Comparison of ENCODE assay signal across 27 cellular contexts in genomic region chr11:986270-986951, GRCh38. TPM values are rescaled to one million over a fixed set of nuclear protein-coding genes. Genes with fewer than 3 reads are reported as not detected.
DNase-seq lines count a peak whose midpoint lies in the region; ATAC-seq, FAIRE-seq and TF ChIP-seq lines count a peak whose summit lies in the region.
"Had no signal": no experiment of that assay in that cellular context is flagged by ENCODE, and none has a peak within 500 bp of the region (broad histone marks: within the 10 kb centered on the region; RNA-seq: fewer than 3 reads in every experiment).

No MANE protein-coding gene starts in this region.

- no peak overlapping the region for H3K9ac ChIP-seq in H1 (replicated peaks in 1 of 4; ENCODE audit: extremely low read depth in 1 of 4, low read depth in 3 of 4, low read length in 3 of 4)

- H3K79me2 ChIP-seq in H1 (ENCODE audit: control insufficient read depth in 1 of 2, insufficient read depth in 2 of 2, low read length in 2 of 2): no peaks in the 10 kb centered on the region; a peak in 2 of 4 replicates

- H3K4me2 ChIP-seq in H1 (ENCODE audit: insufficient read depth in 1 of 2, low read depth in 2 of 2, low read length in 2 of 2): no peak overlapping the region

- POLR2A ChIA-PET in H1 (lab: Charles Lee; ENCODE audit: partially characterized antibody): no interaction called here

- no peak overlapping the region for H4K8ac ChIP-seq in H1 (ENCODE audit: extremely low read depth, insufficient read depth, low read length)

- no peak overlapping the region for H2AK5ac ChIP-seq in H1 (ENCODE audit: low read depth, low read length)

- no peak overlapping the region for H2AFZ ChIP-seq in H1 (ENCODE audit: low read length)

- no peak overlapping the region for H4K91ac ChIP-seq in H1 (replicated peaks; ENCODE audit: insufficient read length, low read length)

- no peak overlapping the region for H3K23ac ChIP-seq in H1 (ENCODE audit: insufficient read length)

- H3K4ac ChIP-seq in H1 (replicated peaks; ENCODE audit: insufficient read length, low read depth, low read length): no peak overlapping the region

- no peak for FAIRE-seq in H1 (lab: Jason Lieb, UNC)
- FAIRE-seq: endothelial cell of umbilical vein, GM12878 had no signal

- no peaks in the 10 kb centered on the region for H3K23me2 ChIP-seq in H1 (ENCODE audit: low read depth, low read length)

- TF ChIP-seq POLR2A in H1 (IDR thresholded peaks at IDR 0.05; ENCODE audit: control extremely low read depth in 1 of 2, low read depth in 2 of 2, low read length in 2 of 2) (no peak), testis (IDR thresholded peaks at IDR 0.05) (no peak), sigmoid colon (IDR thresholded peaks at IDR 0.05) (no peak)

- peaks cover 0 to 10% of the 10 kb centered on the region in 2 experiments for H4K20me1 ChIP-seq in H1 (replicated peaks in 1 of 2; ENCODE audit: control insufficient read depth in 1 of 2, insufficient read depth in 2 of 2, low read length in 2 of 2)

- peak overlapping the region; percentile 44; the same call in 1 of the 2 replicates for H2BK5ac ChIP-seq in H1 (ENCODE audit: low read depth, low read length)

- H3K4me1 ChIP-seq in left ventricle myocardium inferior (peaks cover 8% of the 10 kb centered on the region), H1 (replicated peaks in 1 of 4; ENCODE audit: control insufficient read depth in 3 of 4, insufficient read depth in 4 of 4, low read length in 3 of 4) (no peaks in the 10 kb centered on the region; a peak in 1 of 7 replicates), lower lobe of right lung (peaks cover 32% of the 10 kb centered on the region), testis (no peaks in the 10 kb centered on the region), sigmoid colon (no peaks in the 10 kb centered on the region)
- H3K4me1 ChIP-seq: body of pancreas, SJCRH30 had no signal

- no peak overlapping the region for H2BK120ac ChIP-seq in H1 (replicated peaks; ENCODE audit: low read depth, low read length)

- H3K9me3 ChIP-seq in left ventricle myocardium inferior (replicated peaks) (no peaks in the 10 kb centered on the region), H1 (ENCODE audit: insufficient read depth in 2 of 2, low read depth in 1 of 2, low read length in 1 of 2) (no peaks in the 10 kb centered on the region), lower lobe of right lung (no peaks in the 10 kb centered on the region), testis (no peaks in the 10 kb centered on the region), sigmoid colon (no peaks in the 10 kb centered on the region)
- H3K9me3 ChIP-seq: body of pancreas, SJCRH30 had no signal

- H4K5ac ChIP-seq in H1 (ENCODE audit: insufficient read length, low read depth, low read length): no peak overlapping the region

- H3K4me3 ChIP-seq in left ventricle myocardium inferior (no peak overlapping the region), H1 (ENCODE audit: extremely low read depth in 1 of 4, insufficient read depth in 2 of 4, low read depth in 3 of 4, low read length in 4 of 4) (no peak overlapping the region), lower lobe of right lung (no peak overlapping the region), testis (no peak overlapping the region), sigmoid colon (no peak overlapping the region)
- H3K4me3 ChIP-seq: body of pancreas, GM12878, SJCRH30 had no signal

- H3K36me3 ChIP-seq in left ventricle myocardium inferior (peaks cover 80% of the 10 kb centered on the region), H1 (ENCODE audit: control insufficient read depth in 2 of 4, insufficient read depth in 4 of 4, low read length in 3 of 4) (peaks cover 12 to 50% (median 38%) of the 10 kb centered on the region in 4 experiments; a peak in 7 of 8 replicates), lower lobe of right lung (peaks cover 83% of the 10 kb centered on the region), testis (ENCODE audit: low read depth, missing control alignments) (no peaks in the 10 kb centered on the region), sigmoid colon (peaks cover 19 to 87% (median 71%) of the 10 kb centered on the region in 4 donors)

- no peak overlapping the region for H2BK20ac ChIP-seq in H1 (ENCODE audit: low read length)

- 0 out of 2 replicates have a peak overlapping the region, but pooled peaks have one; percentile 9 for H2BK12ac ChIP-seq in H1 (ENCODE audit: low read depth, low read length)

- ATAC-seq in Right ventricle myocardium superior (ENCODE audit: poor library complexity) (peak; percentile 13), lower lobe of right lung (peak; percentile 88 to 92), HG02642 (IDR thresholded peaks at IDR 0.05; ENCODE audit: poor library complexity, unreplicated experiment) (no peak), HG03139 (IDR thresholded peaks at IDR 0.05; ENCODE audit: unreplicated experiment) (no peak)
- ATAC-seq: body of pancreas, GM12878 had no signal

- no peak for TF ChIP-seq EP300 in H1 (IDR thresholded peaks at IDR 0.05; ENCODE audit: borderline replicate concordance in 1 of 2, low read depth in 2 of 2, low read length in 2 of 2)
- TF ChIP-seq EP300 in sigmoid colon (IDR thresholded peaks at IDR 0.05): no peak

- CTCF ChIA-PET in H1 (lab: Charles Lee; ENCODE audit: partially characterized antibody): no interaction called here

- intact Hi-C loops in Right ventricle myocardium superior (cut with DNase I): no loop called here
- intact Hi-C loops in left ventricle myocardium inferior (cut with micrococcal nuclease): no loop called here
- intact Hi-C loops in lower lobe of right lung (cut with DNase I): no loop called here
- intact Hi-C loops in testis (cut with DNase I; ENCODE audit: low total_unique reads): no loop called here
- intact Hi-C loops in sigmoid colon (cut with DNase I): no loop called here

- no peaks in the 10 kb centered on the region for H3K27me3 ChIP-seq in left ventricle myocardium inferior (ENCODE audit: low read depth)
- no peaks in the 10 kb centered on the region for H3K27me3 ChIP-seq in H1 (replicated peaks in 1 of 4; ENCODE audit: control insufficient read depth in 3 of 4, extremely low read depth in 1 of 4, insufficient read depth in 3 of 4, low read length in 3 of 4)
- no peaks in the 10 kb centered on the region for H3K27me3 ChIP-seq in lower lobe of right lung (ENCODE audit: low read depth)
- H3K27me3 ChIP-seq in testis: no peaks in the 10 kb centered on the region
- no peaks in the 10 kb centered on the region for H3K27me3 ChIP-seq in sigmoid colon
- H3K27me3 ChIP-seq: body of pancreas, SJCRH30 had no signal

- 95% methylated on average over 24 of the region's 28 CpGs; no CpG with 5 or more reads in 1 of the 2 experiments for WGBS in H1 (ENCODE audit: extremely low coverage in 1 of 2, insufficient coverage in 1 of 2, insufficient read length in 1 of 2, insufficient replicate concordance in 2 of 2, low coverage in 1 of 2, low lambda C conversion rate in 2 of 2, missing lambda C conversion rate in 1 of 2), 2 experiments
- WGBS in testis, 2 donors: 87 to 95% methylated on average over 13 to 28 of the region's 28 CpGs
- WGBS in sigmoid colon, 2 donors: 89 to 90% methylated on average over 28 of the region's 28 CpGs

- no peak for DNase-seq in Right ventricle myocardium superior
- no peak for DNase-seq in left ventricle myocardium inferior
- no peak for DNase-seq in H1 (ENCODE audit: low read depth in 1 of 2, low spot score in 2 of 2)
- peak; percentile 86 for DNase-seq in lower lobe of right lung
- no peak for DNase-seq in testis
- DNase-seq in sigmoid colon: no peak
- DNase-seq: activated CD4-positive, alpha-beta T cell treated with anti-CD3 and anti-CD28 coated beads, Interleukin-2, amount 50 U/mL, for 1 hour; activated CD8-positive, alpha-beta memory T cell treated with anti-CD3 and anti-CD28 coated beads, Interleukin-2, amount 50 U/mL, for 4 hours; foreskin fibroblast; HFFc6; NCI-H146; nephron progenitor cell; posterior cingulate gyrus; SJCRH30; stimulated activated CD4-positive, alpha-beta T cell treated with anti-CD3 and anti-CD28 coated beads, Interleukin-2, amount 100 ng/mL, for 24 hours; stimulated activated naive CD4-positive, alpha-beta T cell treated with Interleukin-2 at 50 U/mL for 16 hours had no signal

- H3K79me1 ChIP-seq in H1 (ENCODE audit: low read depth, low read length): 0 out of 2 replicates have a peak, but pooled peaks cover 2% of the 10 kb centered on the region

- no peak overlapping the region for H3K56ac ChIP-seq in H1 (replicated peaks; ENCODE audit: insufficient read length, low read depth, low read length)

- no peak overlapping the region for H3K18ac ChIP-seq in H1 (ENCODE audit: extremely low read depth, low read length)

- H3K14ac ChIP-seq in H1 (ENCODE audit: insufficient read length): no peak overlapping the region

- H3K27ac ChIP-seq in left ventricle myocardium inferior (replicated peaks) (no peak overlapping the region), H1 (ENCODE audit: low read depth, low read length) (no peak overlapping the region), lower lobe of right lung (no peak overlapping the region), testis (no peak overlapping the region), sigmoid colon (no peak overlapping the region)
- H3K27ac ChIP-seq: body of pancreas, SJCRH30 had no signal

- TF ChIP-seq RAD21 in H1 (IDR thresholded peaks at IDR 0.05 in 1 of 2, conservative IDR thresholded peaks at IDR 0.05 in 1 of 2; ENCODE audit: low read depth in 2 of 2, low read length in 2 of 2): no peak

- no peak overlapping the region for H2BK15ac ChIP-seq in H1 (ENCODE audit: low read length)

- TF ChIP-seq CTCF in left ventricle myocardium inferior (IDR thresholded peaks at IDR 0.05; ENCODE audit: borderline replicate concordance) (no peak), H1 (IDR thresholded peaks at IDR 0.05; ENCODE audit: control extremely low read depth in 1 of 3, insufficient read depth in 1 of 3, low read depth in 1 of 3, low read length in 3 of 3) (no peak), lower lobe of right lung (IDR thresholded peaks at IDR 0.05) (no peak), testis (IDR thresholded peaks at IDR 0.05) (no peak), sigmoid colon (IDR thresholded peaks at IDR 0.05) (no peak)

RNA-seq across cellular contexts. Expression of gene MUC6, which starts 50.1 kb away (rescaled TPM):
- total RNA-seq in Right ventricle myocardium superior: not detected
- not detected for total RNA-seq in left ventricle myocardium inferior
- not detected in 2 replicates for total RNA-seq in H1 (2021; fragmentation: NEBNext Ultra II Directional; extraction: Animal tissue kit (Norgen Biotek cat#: 25700))
- polyA plus RNA-seq in H1 (2011; rRNA removed): 0.09 TPM in 1 of 2 replicates, not detected in the other
- not detected for polyA plus RNA-seq in H1 (2011; cell fraction: cytosol; rRNA removed)
- polyA plus RNA-seq in H1 (2011; cell fraction: nucleus; rRNA removed): not detected
- 0.24 to 1.1 TPM (median 0.29 TPM) in 4 replicates for polyA plus RNA-seq in H1 (2012, experiment 1 of 2)
- 0.03 TPM for polyA plus RNA-seq in H1 (2012, experiment 2 of 2)
- polyA plus RNA-seq in H1 (2013, experiment 1 of 2): under 0.01 TPM
- polyA plus RNA-seq in H1 (2013, experiment 2 of 2): not detected
- polyA minus RNA-seq in H1 (2011; rRNA and poly(A)+ RNA removed): not detected in 2 replicates
- polyA minus RNA-seq in H1 (2011; cell fraction: cytosol; rRNA and poly(A)+ RNA removed): not detected
- not detected for polyA minus RNA-seq in H1 (2011; cell fraction: nucleus; rRNA and poly(A)+ RNA removed)
- 0.09 TPM for total RNA-seq in lower lobe of right lung
- total RNA-seq in testis: under 1 TPM; 0.16 to 0.19 TPM
- 1.5 TPM for polyA plus RNA-seq in testis (ENCODE audit: insufficient read depth, low read depth, low replicate concordance)
- not detected for total RNA-seq in sigmoid colon
- polyA plus RNA-seq in sigmoid colon: under 1 TPM in 2 of 3 donors, not detected in 1; under 0.01 to 0.04 TPM
- total RNA-seq: activated T-helper 2 cell treated with anti-CD3 and anti-CD28 coated beads, Interferon-gamma antibody, Interleukin-2, Interleukin-4, amounts not matched to agents 10 μg/mL and 5 μg/mL and 100 μg/mL, durations not matched to agents 14 hours and 24 hours and 36 hours; endothelial cell of umbilical vein; HFFc6; kidney epithelial cell; M059J; SJCRH30; skeletal muscle tissue; T-helper 1 cell treated with Interleukin-12 subunit alpha and Interleukin-12 subunit beta and Interleukin-4 antibody, amounts not matched to agents 30 ng/mL and 1 ng/mL, for 36 hours; urinary bladder had no signal
- polyA plus RNA-seq: endothelial cell of umbilical vein, urinary bladder had no signal

Comparison
In these comparisons a context has a peak if more than half of its experiments do, and no peak if none do; other contexts are left out.
1. ATAC-seq: peak in Right ventricle myocardium superior (single experiment) and lower lobe of right lung (2 of 2); none in HG02642 (single experiment) and HG03139 (single experiment).